ENCODE assay signal across 16 cellular contexts in genomic region chr6:7050099-7050498, GRCh38. TPM values are rescaled to one million over a fixed set of nuclear protein-coding genes. Genes with fewer than 3 reads are reported as not detected.
DNase-seq lines count a peak whose midpoint lies in the region; ATAC-seq and TF ChIP-seq lines count a peak whose summit lies in the region.
"Had no signal": no experiment of that assay in that cellular context is flagged by ENCODE, and none has a peak within 500 bp of the region (broad histone marks: within the 10 kb centered on the region; RNA-seq: fewer than 3 reads in every experiment).

No MANE protein-coding gene starts in this region.

- H3K4me3 ChIP-seq in OCI-LY3 (ENCODE audit: low read length) = 0 out of 2 replicates have a peak overlapping the region, but pooled peaks have one; percentile 91
- H3K4me3 ChIP-seq: GM12878 had no signal

- no peaks in the 10 kb centered on the region for H4K20me1 ChIP-seq in OCI-LY3 (ENCODE audit: insufficient read depth, low read length)

- H3K4me2 ChIP-seq in OCI-LY3 (ENCODE audit: low read length) = peak overlapping the region; percentile 94; the same call in 1 of the 2 replicates

- ATAC-seq in stimulated activated effector memory CD8-positive, alpha-beta T cell treated with anti-CD3 and anti-CD28 coated beads, Interleukin-12 subunit alpha, Interleukin-12 subunit beta, amount 100 ng/mL, for 72 hours = no peak
- ATAC-seq: GM12878; stimulated activated memory B cell treated with anti-CD40 and anti-IgM and Interleukin-4, amounts not matched to agents 10 μg/mL and 1 μg/mL and 100 μg/mL, for 72 hours had no signal

- no peak for TF ChIP-seq CTCF in OCI-LY3 (IDR thresholded peaks at IDR 0.05; ENCODE audit: low read depth, low read length)
- TF ChIP-seq CTCF in endothelial cell (IDR thresholded peaks at IDR 0.05; ENCODE audit: unreplicated experiment) = no peak

- DNase-seq in activated naive CD4-positive, alpha-beta T cell treated with anti-CD3 and anti-CD28 coated beads for 36 hours = no peak
- DNase-seq in activated naive CD4-positive, alpha-beta T cell treated with anti-CD3 and anti-CD28 coated beads, Interleukin-2, amount 50 U/mL, for 16 hours = no peak
- DNase-seq in endothelial cell (ENCODE audit: low spot score) (no peak), activated gamma-delta T cell treated with Interleukin-2 at 50 U/mL for 16 hours (no peak), putamen (ENCODE audit: low spot score) (no peak), occipital lobe (lab: John Stamatoyannopoulos, UW) (no peak)
- no peak for DNase-seq in stimulated activated effector memory CD8-positive, alpha-beta T cell treated with anti-CD3 and anti-CD28 coated beads, Interleukin-12 subunit alpha, Interleukin-12 subunit beta, amount 100 ng/mL, for 72 hours (ENCODE audit: low spot score in 2 of 2)
- DNase-seq: activated gamma-delta T cell, DMS79 treated with DMSO at 0.1 percent for 48 hours, hippocampal formation, lower lobe of right lung, SHP77 had no signal

- no peaks in the 10 kb centered on the region for H3K36me3 Mint-ChIP-seq in activated naive CD4-positive, alpha-beta T cell treated with anti-CD3 and anti-CD28 coated beads for 36 hours (ENCODE audit: low read depth)
- H3K36me3 Mint-ChIP-seq in endothelial cell (ENCODE audit: low read depth, unreplicated experiment) = peaks cover 3% of the 10 kb centered on the region
- no peaks in the 10 kb centered on the region for H3K36me3 Mint-ChIP-seq in stimulated activated effector memory CD8-positive, alpha-beta T cell treated with anti-CD3 and anti-CD28 coated beads, Interleukin-12 subunit alpha, Interleukin-12 subunit beta, amount 100 ng/mL, for 72 hours
- H3K36me3 Mint-ChIP-seq: stimulated activated memory B cell treated with anti-CD40 and anti-IgM and Interleukin-4, amounts not matched to agents 10 μg/mL and 1 μg/mL and 100 μg/mL, for 72 hours had no signal

- peak overlapping the region; percentile 24 for H3K4me3 Mint-ChIP-seq in activated naive CD4-positive, alpha-beta T cell treated with anti-CD3 and anti-CD28 coated beads for 36 hours
- H3K4me3 Mint-ChIP-seq in endothelial cell (ENCODE audit: unreplicated experiment) = no peak overlapping the region
- H3K4me3 Mint-ChIP-seq in stimulated activated effector memory CD8-positive, alpha-beta T cell treated with anti-CD3 and anti-CD28 coated beads, Interleukin-12 subunit alpha, Interleukin-12 subunit beta, amount 100 ng/mL, for 72 hours = peak overlapping the region; percentile 61

- no peak overlapping the region for H3K27ac ChIP-seq in OCI-LY3 (ENCODE audit: low read length)

- H3K27me3 Mint-ChIP-seq in activated naive CD4-positive, alpha-beta T cell treated with anti-CD3 and anti-CD28 coated beads for 36 hours (ENCODE audit: low read depth) = peaks cover 11% of the 10 kb centered on the region
- peaks cover 8% of the 10 kb centered on the region for H3K27me3 Mint-ChIP-seq in endothelial cell (ENCODE audit: unreplicated experiment)
- H3K27me3 Mint-ChIP-seq: progenitor cell of endocrine pancreas; stimulated activated memory B cell treated with anti-CD40 and anti-IgM and Interleukin-4, amounts not matched to agents 10 μg/mL and 1 μg/mL and 100 μg/mL, for 72 hours had no signal

- H2AFZ ChIP-seq in OCI-LY3 (ENCODE audit: low read depth, low read length) = no peak overlapping the region

- H3K9me3 ChIP-seq in OCI-LY3 (ENCODE audit: insufficient read depth, low read length) = no peaks in the 10 kb centered on the region
- H3K9me3 ChIP-seq: lower lobe of right lung had no signal

- intact Hi-C loops in activated naive CD4-positive, alpha-beta T cell treated with anti-CD3 and anti-CD28 coated beads for 36 hours (cut with micrococcal nuclease) = no loop called here

- CTCF ChIA-PET in activated naive CD4-positive, alpha-beta T cell treated with anti-CD3 and anti-CD28 coated beads for 36 hours (lab: Charles Lee) = interaction anchor here (0.5 kb wide), 1 partner anchor 73 kb away, joined by 3 read pairs; no protein-coding TSS in a partner anchor

- no peaks in the 10 kb centered on the region for H3K9me3 Mint-ChIP-seq in activated naive CD4-positive, alpha-beta T cell treated with anti-CD3 and anti-CD28 coated beads for 36 hours
- H3K9me3 Mint-ChIP-seq in endothelial cell (ENCODE audit: unreplicated experiment) = no peaks in the 10 kb centered on the region
- H3K9me3 Mint-ChIP-seq in stimulated activated effector memory CD8-positive, alpha-beta T cell treated with anti-CD3 and anti-CD28 coated beads, Interleukin-12 subunit alpha, Interleukin-12 subunit beta, amount 100 ng/mL, for 72 hours = no peaks in the 10 kb centered on the region
- H3K9me3 Mint-ChIP-seq: stimulated activated memory B cell treated with anti-CD40 and anti-IgM and Interleukin-4, amounts not matched to agents 10 μg/mL and 1 μg/mL and 100 μg/mL, for 72 hours had no signal

- peaks cover 12% of the 10 kb centered on the region for H3K4me1 Mint-ChIP-seq in activated naive CD4-positive, alpha-beta T cell treated with anti-CD3 and anti-CD28 coated beads for 36 hours (ENCODE audit: low read depth)
- H3K4me1 Mint-ChIP-seq in endothelial cell (ENCODE audit: unreplicated experiment) = peaks cover 5% of the 10 kb centered on the region
- peaks cover 6% of the 10 kb centered on the region for H3K4me1 Mint-ChIP-seq in stimulated activated effector memory CD8-positive, alpha-beta T cell treated with anti-CD3 and anti-CD28 coated beads, Interleukin-12 subunit alpha, Interleukin-12 subunit beta, amount 100 ng/mL, for 72 hours

- no peaks in the 10 kb centered on the region for H3K79me2 ChIP-seq in OCI-LY3 (ENCODE audit: low read length)

- H3K4me1 ChIP-seq in OCI-LY3 (ENCODE audit: low read length) = peaks cover 24% of the 10 kb centered on the region

- peaks cover 8% of the 10 kb centered on the region; the same call in 1 of the 2 replicates for H3K27me3 ChIP-seq in OCI-LY3 (ENCODE audit: low read depth, low read length)

- no peak overlapping the region for H3K27ac Mint-ChIP-seq in activated naive CD4-positive, alpha-beta T cell treated with anti-CD3 and anti-CD28 coated beads for 36 hours
- peak overlapping the region; percentile 86 for H3K27ac Mint-ChIP-seq in endothelial cell (ENCODE audit: unreplicated experiment)
- no peak overlapping the region for H3K27ac Mint-ChIP-seq in stimulated activated effector memory CD8-positive, alpha-beta T cell treated with anti-CD3 and anti-CD28 coated beads, Interleukin-12 subunit alpha, Interleukin-12 subunit beta, amount 100 ng/mL, for 72 hours

- no peaks in the 10 kb centered on the region for H3K36me3 ChIP-seq in OCI-LY3 (replicated peaks; ENCODE audit: low read depth, low read length)
- H3K36me3 ChIP-seq: lower lobe of right lung had no signal

- no peak overlapping the region for H3K9ac ChIP-seq in OCI-LY3 (ENCODE audit: low read length)

RNA-seq across cellular contexts. Expression of gene RREB1, which starts 57.7 kb away (rescaled TPM):
- total RNA-seq in activated naive CD4-positive, alpha-beta T cell treated with anti-CD3 and anti-CD28 coated beads for 36 hours = 10 to 100 TPM; 10.8 to 12.2 TPM
- total RNA-seq in endothelial cell (ENCODE audit: unreplicated experiment) (57.6 TPM), occipital lobe (1.4 TPM)
